In genomic region chr5:151772868-151773561, GRCh38 we compare ENCODE assay signal across 8 cellular contexts. TPM values are rescaled to one million over a fixed set of nuclear protein-coding genes. Genes with fewer than 3 reads are reported as not detected.
DNase-seq lines count a peak whose midpoint lies in the region; ATAC-seq, FAIRE-seq and TF ChIP-seq lines count a peak whose summit lies in the region.

No MANE protein-coding gene starts in this region.

- H3K9me3 Mint-ChIP-seq in activated CD8-positive, alpha-beta memory T cell treated with anti-CD3 and anti-CD28 coated beads, Interleukin-2, amount 10 ng/mL, durations not matched to agents 7 days and 5 days (ENCODE audit: low read depth): no peaks in the 10 kb centered on the region
- H3K9me3 Mint-ChIP-seq in endothelial cell (ENCODE audit: unreplicated experiment) (no peaks in the 10 kb centered on the region), nephron progenitor cell (peaks cover 25% of the 10 kb centered on the region)

- no peak for DNase-seq in activated CD8-positive, alpha-beta memory T cell treated with anti-CD3 and anti-CD28 coated beads, Interleukin-2, amount 10 ng/mL, durations not matched to agents 7 days and 5 days
- DNase-seq in activated CD8-positive, alpha-beta memory T cell treated with anti-CD3 and anti-CD28 coated beads, Interleukin-2, amount 50 U/mL, for 48 hours: no peak
- DNase-seq in endothelial cell (ENCODE audit: low spot score) (peak; percentile 12), nephron progenitor cell (no peak), GOT3 (lab: John Stamatoyannopoulos, UW) (no peak), D721Med (ENCODE audit: insufficient read length, low spot score) (no peak)

- no peak for FAIRE-seq in D721Med (lab: Jason Lieb, UNC)

- CTCF ChIA-PET in activated CD8-positive, alpha-beta memory T cell treated with anti-CD3 and anti-CD28 coated beads, Interleukin-2, amount 10 ng/mL, durations not matched to agents 7 days and 5 days (lab: Charles Lee): interaction anchor here (1.2 to 6.4 kb wide), 7 partner anchors 7 to 325 kb away, joined by 3 to 51 read pairs (median 20); partner anchors contain the start of genes ATOX1 and SLC36A1

- no peaks in the 10 kb centered on the region for H3K27me3 Mint-ChIP-seq in activated CD8-positive, alpha-beta memory T cell treated with anti-CD3 and anti-CD28 coated beads, Interleukin-2, amount 10 ng/mL, durations not matched to agents 7 days and 5 days
- peaks cover 9% of the 10 kb centered on the region for H3K27me3 Mint-ChIP-seq in endothelial cell (ENCODE audit: unreplicated experiment)
- no peaks in the 10 kb centered on the region for H3K27me3 Mint-ChIP-seq in nephron progenitor cell (ENCODE audit: low read depth, poor library complexity)

- peak overlapping the region; percentile 92 for H3K27ac Mint-ChIP-seq in activated CD8-positive, alpha-beta memory T cell treated with anti-CD3 and anti-CD28 coated beads, Interleukin-2, amount 10 ng/mL, durations not matched to agents 7 days and 5 days
- H3K27ac Mint-ChIP-seq in endothelial cell (ENCODE audit: unreplicated experiment) (peak overlapping the region; percentile 72), nephron progenitor cell (peak overlapping the region; percentile 80)

- ATAC-seq in activated CD8-positive, alpha-beta memory T cell treated with anti-CD3 and anti-CD28 coated beads, Interleukin-2, amount 10 ng/mL, durations not matched to agents 7 days and 5 days: no peak
- no peak for ATAC-seq in GM21528 (IDR thresholded peaks at IDR 0.05; ENCODE audit: low FRiP score, unreplicated experiment)

- peaks cover 35% of the 10 kb centered on the region for H3K36me3 Mint-ChIP-seq in activated CD8-positive, alpha-beta memory T cell treated with anti-CD3 and anti-CD28 coated beads, Interleukin-2, amount 10 ng/mL, durations not matched to agents 7 days and 5 days
- H3K36me3 Mint-ChIP-seq in endothelial cell (ENCODE audit: low read depth, unreplicated experiment) (peaks cover 13% of the 10 kb centered on the region), nephron progenitor cell (ENCODE audit: low read depth) (peaks cover 28% of the 10 kb centered on the region)

- TF ChIP-seq CTCF in endothelial cell (IDR thresholded peaks at IDR 0.05; ENCODE audit: unreplicated experiment): no peak
- TF ChIP-seq CTCF in nephron progenitor cell (IDR thresholded peaks at IDR 0.05): no peak
- no peak for TF ChIP-seq CTCF in D721Med (IDR thresholded peaks at IDR 0.05; ENCODE audit: insufficient read depth, missing control alignments)

- H3K4me3 Mint-ChIP-seq in activated CD8-positive, alpha-beta memory T cell treated with anti-CD3 and anti-CD28 coated beads, Interleukin-2, amount 10 ng/mL, durations not matched to agents 7 days and 5 days: peak overlapping the region; percentile 83
- peak overlapping the region; percentile 93 for H3K4me3 Mint-ChIP-seq in endothelial cell (ENCODE audit: unreplicated experiment)
- peak overlapping the region; percentile 88 for H3K4me3 Mint-ChIP-seq in nephron progenitor cell

- peaks cover 46% of the 10 kb centered on the region for H3K4me1 Mint-ChIP-seq in activated CD8-positive, alpha-beta memory T cell treated with anti-CD3 and anti-CD28 coated beads, Interleukin-2, amount 10 ng/mL, durations not matched to agents 7 days and 5 days
- H3K4me1 Mint-ChIP-seq in endothelial cell (ENCODE audit: unreplicated experiment): peaks cover 34% of the 10 kb centered on the region
- H3K4me1 Mint-ChIP-seq in nephron progenitor cell: peaks cover 60% of the 10 kb centered on the region

TF ChIP-seq in PFSK-1, 5 proteins besides CTCF, POLR2A, EP300 and RAD21:
- 0 out of 2 replicates have a peak, but pooled peaks have one; percentile 16 for TF ChIP-seq TAF1 (IDR thresholded peaks at IDR 0.05; ENCODE audit: borderline replicate concordance, insufficient read depth, low read length)
- no peak for TF ChIP-seq REST (IDR thresholded peaks at IDR 0.05; ENCODE audit: insufficient read depth in 1 of 2, low read depth in 2 of 2, low read length in 2 of 2)
TF ChIP-seq in PFSK-1: peak in this region for 1.

RNA-seq across cellular contexts. Expression of gene G3BP1, which starts 1.3 kb away (rescaled TPM):
- 100 to 1,000 TPM; 192 to 279 TPM for total RNA-seq in activated CD8-positive, alpha-beta memory T cell treated with anti-CD3 and anti-CD28 coated beads, Interleukin-2, amount 10 ng/mL, durations not matched to agents 7 days and 5 days
- 88.6 TPM for polyA plus RNA-seq in PFSK-1 (2012; ENCODE audit: insufficient read length, low read depth)
- total RNA-seq in endothelial cell (ENCODE audit: unreplicated experiment): 213 TPM

RNA-seq across cellular contexts. Expression of gene ATOX1, which starts 14.6 kb away (rescaled TPM):
- total RNA-seq in activated CD8-positive, alpha-beta memory T cell treated with anti-CD3 and anti-CD28 coated beads, Interleukin-2, amount 10 ng/mL, durations not matched to agents 7 days and 5 days: 10 to 100 TPM; 72.6 to 78.1 TPM
- 64.7 TPM for polyA plus RNA-seq in PFSK-1 (2012; ENCODE audit: insufficient read length, low read depth)
- total RNA-seq in endothelial cell (ENCODE audit: unreplicated experiment): 106 TPM
